In the genomic region with DNA sequence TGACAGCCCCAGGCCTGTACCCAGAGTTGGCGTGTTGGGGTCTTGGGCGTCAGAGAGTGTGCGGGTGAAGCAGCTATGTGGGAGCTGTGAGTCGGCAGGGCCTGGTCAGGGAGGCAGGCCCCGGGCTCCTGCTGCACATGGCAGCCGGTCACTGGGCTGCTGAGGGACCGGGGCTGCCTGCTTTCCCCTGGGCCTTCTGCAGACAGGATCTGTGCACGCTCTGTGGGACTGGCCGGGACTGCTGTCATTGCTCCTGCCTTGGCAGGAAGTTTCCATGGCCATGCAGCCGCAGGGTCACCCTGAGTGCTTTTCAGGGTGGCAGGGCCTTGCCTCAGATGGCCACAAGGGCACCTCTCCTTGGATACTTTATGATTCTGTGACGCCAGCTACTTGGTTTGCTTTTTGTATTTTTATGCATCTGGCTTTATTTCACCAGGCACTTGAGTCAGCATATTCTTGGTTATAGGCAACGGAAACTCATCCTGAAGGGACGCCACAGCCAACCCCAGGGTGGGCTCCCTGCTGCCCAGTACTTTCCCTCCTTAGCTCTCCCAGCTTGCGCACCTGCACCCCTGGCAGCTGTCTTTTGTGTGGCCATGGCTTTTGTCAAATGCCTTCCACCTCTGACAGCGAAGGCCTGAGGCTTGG, we compare ENCODE assay signal across 1 cellular context.
TF ChIP-seq lines count a peak whose summit lies in the region.

No MANE protein-coding gene starts in this region.

TF ChIP-seq in WTC11, 78 proteins besides CTCF, POLR2A, EP300 and RAD21 (continued from another document):
- TF ChIP-seq, protein P1, sequence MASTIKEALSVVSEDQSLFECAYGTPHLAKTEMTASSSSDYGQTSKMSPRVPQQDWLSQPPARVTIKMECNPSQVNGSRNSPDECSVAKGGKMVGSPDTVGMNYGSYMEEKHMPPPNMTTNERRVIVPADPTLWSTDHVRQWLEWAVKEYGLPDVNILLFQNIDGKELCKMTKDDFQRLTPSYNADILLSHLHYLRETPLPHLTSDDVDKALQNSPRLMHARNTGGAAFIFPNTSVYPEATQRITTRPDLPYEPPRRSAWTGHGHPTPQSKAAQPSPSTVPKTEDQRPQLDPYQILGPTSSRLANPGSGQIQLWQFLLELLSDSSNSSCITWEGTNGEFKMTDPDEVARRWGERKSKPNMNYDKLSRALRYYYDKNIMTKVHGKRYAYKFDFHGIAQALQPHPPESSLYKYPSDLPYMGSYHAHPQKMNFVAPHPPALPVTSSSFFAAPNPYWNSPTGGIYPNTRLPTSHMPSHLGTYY (CRISPR knock-in tag; IDR thresholded peaks at IDR 0.05): no peak
- TF ChIP-seq, protein P2, sequence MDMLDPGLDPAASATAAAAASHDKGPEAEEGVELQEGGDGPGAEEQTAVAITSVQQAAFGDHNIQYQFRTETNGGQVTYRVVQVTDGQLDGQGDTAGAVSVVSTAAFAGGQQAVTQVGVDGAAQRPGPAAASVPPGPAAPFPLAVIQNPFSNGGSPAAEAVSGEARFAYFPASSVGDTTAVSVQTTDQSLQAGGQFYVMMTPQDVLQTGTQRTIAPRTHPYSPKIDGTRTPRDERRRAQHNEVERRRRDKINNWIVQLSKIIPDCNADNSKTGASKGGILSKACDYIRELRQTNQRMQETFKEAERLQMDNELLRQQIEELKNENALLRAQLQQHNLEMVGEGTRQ (CRISPR knock-in tag; IDR thresholded peaks at IDR 0.05): no peak
- TF ChIP-seq ZNF232 (CRISPR knock-in tag; IDR thresholded peaks at IDR 0.05) (no peak), ATF1 (CRISPR knock-in tag; IDR thresholded peaks at IDR 0.05) (no peak)
- TF ChIP-seq, protein P3, sequence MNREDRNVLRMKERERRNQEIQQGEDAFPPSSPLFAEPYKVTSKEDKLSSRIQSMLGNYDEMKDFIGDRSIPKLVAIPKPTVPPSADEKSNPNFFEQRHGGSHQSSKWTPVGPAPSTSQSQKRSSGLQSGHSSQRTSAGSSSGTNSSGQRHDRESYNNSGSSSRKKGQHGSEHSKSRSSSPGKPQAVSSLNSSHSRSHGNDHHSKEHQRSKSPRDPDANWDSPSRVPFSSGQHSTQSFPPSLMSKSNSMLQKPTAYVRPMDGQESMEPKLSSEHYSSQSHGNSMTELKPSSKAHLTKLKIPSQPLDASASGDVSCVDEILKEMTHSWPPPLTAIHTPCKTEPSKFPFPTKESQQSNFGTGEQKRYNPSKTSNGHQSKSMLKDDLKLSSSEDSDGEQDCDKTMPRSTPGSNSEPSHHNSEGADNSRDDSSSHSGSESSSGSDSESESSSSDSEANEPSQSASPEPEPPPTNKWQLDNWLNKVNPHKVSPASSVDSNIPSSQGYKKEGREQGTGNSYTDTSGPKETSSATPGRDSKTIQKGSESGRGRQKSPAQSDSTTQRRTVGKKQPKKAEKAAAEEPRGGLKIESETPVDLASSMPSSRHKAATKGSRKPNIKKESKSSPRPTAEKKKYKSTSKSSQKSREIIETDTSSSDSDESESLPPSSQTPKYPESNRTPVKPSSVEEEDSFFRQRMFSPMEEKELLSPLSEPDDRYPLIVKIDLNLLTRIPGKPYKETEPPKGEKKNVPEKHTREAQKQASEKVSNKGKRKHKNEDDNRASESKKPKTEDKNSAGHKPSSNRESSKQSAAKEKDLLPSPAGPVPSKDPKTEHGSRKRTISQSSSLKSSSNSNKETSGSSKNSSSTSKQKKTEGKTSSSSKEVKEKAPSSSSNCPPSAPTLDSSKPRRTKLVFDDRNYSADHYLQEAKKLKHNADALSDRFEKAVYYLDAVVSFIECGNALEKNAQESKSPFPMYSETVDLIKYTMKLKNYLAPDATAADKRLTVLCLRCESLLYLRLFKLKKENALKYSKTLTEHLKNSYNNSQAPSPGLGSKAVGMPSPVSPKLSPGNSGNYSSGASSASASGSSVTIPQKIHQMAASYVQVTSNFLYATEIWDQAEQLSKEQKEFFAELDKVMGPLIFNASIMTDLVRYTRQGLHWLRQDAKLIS (CRISPR knock-in tag; IDR thresholded peaks at IDR 0.05; ENCODE audit: borderline replicate concordance): no peak
